In genomic region chr3:33911525-33912322, GRCh38 we compare ENCODE assay signal across 12 cellular contexts.
DNase-seq lines count a peak whose midpoint lies in the region; ATAC-seq, FAIRE-seq and TF ChIP-seq lines count a peak whose summit lies in the region.
"Had no signal": no experiment of that assay in that cellular context is flagged by ENCODE, and none has a peak within 500 bp of the region (broad histone marks: within the 10 kb centered on the region; RNA-seq: fewer than 3 reads in every experiment).

No MANE protein-coding gene starts in this region.

- no peak overlapping the region for H3K4me2 ChIP-seq in PC-3 (ENCODE audit: low read length)
- no peak overlapping the region for H3K4me2 ChIP-seq in OCI-LY7 (ENCODE audit: low read length)

- BruUV-seq in PC-3 (replicated peaks; lab: Mats Ljungman, UMichigan) (no TSS peak), OCI-LY7 (replicated peaks; lab: Mats Ljungman, UMichigan) (no TSS peak)

- no peaks in the 10 kb centered on the region; the same call in 1 of the 2 replicates for H3K9me2 ChIP-seq in PC-3 (replicated peaks; ENCODE audit: low read length)
- H3K9me2 ChIP-seq in OCI-LY7 (ENCODE audit: insufficient read depth, low read length), result no peaks in the 10 kb centered on the region

- H3K9me3 ChIP-seq in PC-3 (ENCODE audit: low read length) (no peaks in the 10 kb centered on the region), OCI-LY7 (ENCODE audit: low read length) (no peaks in the 10 kb centered on the region), left lung (no peaks in the 10 kb centered on the region)
- H3K9me3 ChIP-seq: body of pancreas had no signal

- CTCF ChIA-PET in PC-3 (lab: Charles Lee) (no interaction called here), OCI-LY7 (lab: Charles Lee; ENCODE audit: unreplicated experiment) (no interaction called here)

- H3K27ac ChIP-seq in PC-3 (ENCODE audit: low read length) (no peak overlapping the region), OCI-LY7 (ENCODE audit: low read depth, low read length, poor library complexity, severe bottlenecking) (no peak overlapping the region), left lung (no peak overlapping the region)
- H3K27ac ChIP-seq: body of pancreas had no signal

- H3K4me3 ChIP-seq in PC-3 (ENCODE audit: low read length) (no peak overlapping the region), choroid plexus epithelial cell (ENCODE audit: low read depth, low read length) (no peak overlapping the region), skeletal muscle cell (ENCODE audit: low read depth, low read length) (no peak overlapping the region), OCI-LY7 (ENCODE audit: low read depth, low read length, poor library complexity, severe bottlenecking) (no peak overlapping the region), left lung (no peak overlapping the region)
- H3K4me3 ChIP-seq: body of pancreas had no signal

- no peaks in the 10 kb centered on the region for H3K79me2 ChIP-seq in PC-3 (ENCODE audit: low read length)
- H3K79me2 ChIP-seq in OCI-LY7 (ENCODE audit: insufficient read depth, low read depth, low read length), result no peaks in the 10 kb centered on the region

- intact Hi-C loops in PC-3 (cut with micrococcal nuclease), result no loop called here
- intact Hi-C loops in OCI-LY7 (cut with micrococcal nuclease; ENCODE audit: unreplicated experiment), result no loop called here
- intact Hi-C loops in left lung (cut with DNase I), result no loop called here

- ATAC-seq in PC-3, result peak; percentile 66
- ATAC-seq in left lung, result no peak
- ATAC-seq: body of pancreas had no signal

- H3K27me3 ChIP-seq in PC-3 (ENCODE audit: low read length) (0 out of 2 replicates have a peak, but pooled peaks cover 3% of the 10 kb centered on the region), left lung (no peaks in the 10 kb centered on the region)
- H3K27me3 ChIP-seq: body of pancreas had no signal

- no peak for TF ChIP-seq CTCF in PC-3 (conservative IDR thresholded peaks at IDR 0.05; ENCODE audit: low read depth, low read length)
- TF ChIP-seq CTCF in choroid plexus epithelial cell (conservative IDR thresholded peaks at IDR 0.05; ENCODE audit: low read depth, low read length), result no peak
- TF ChIP-seq CTCF in OCI-LY7 (conservative IDR thresholded peaks at IDR 0.05; ENCODE audit: low read length), result no peak
- no peak for TF ChIP-seq CTCF in left lung (IDR thresholded peaks at IDR 0.05)

- H3K36me3 ChIP-seq in PC-3 (ENCODE audit: low read depth, low read length), result no peaks in the 10 kb centered on the region
- no peaks in the 10 kb centered on the region for H3K36me3 ChIP-seq in OCI-LY7 (ENCODE audit: insufficient read depth, low read length)
- no peaks in the 10 kb centered on the region for H3K36me3 ChIP-seq in left lung

- DNase-seq in H54 (ENCODE audit: insufficient read length, low spot score), result peak; percentile 10
- DNase-seq in PC-3, result peak; percentile 59
- peak; percentile 78 for DNase-seq in choroid plexus epithelial cell (ENCODE audit: low read depth)
- DNase-seq in skeletal muscle cell (ENCODE audit: low read depth), result peak; percentile 19
- DNase-seq in OCI-LY7 (ENCODE audit: low spot score), result no peak
- no peak for DNase-seq in left lung
- DNase-seq in NCI-H2081 treated with DMSO at 0.1 percent for 48 hours (lab: John Stamatoyannopoulos, UW), result no peak
- no peak for DNase-seq in C1 segment of cervical spinal cord (lab: John Stamatoyannopoulos, UW)
- DNase-seq: body of pancreas; DMS53; KG1; stimulated activated CD4-positive, alpha-beta T cell treated with anti-CD3 and anti-CD28 coated beads, Interleukin-4, amount 100 ng/mL, for 1 hour had no signal

- no peak for FAIRE-seq in H54 (lab: Jason Lieb, UNC)

- POLR2A ChIA-PET in PC-3 (lab: Charles Lee; ENCODE audit: unreplicated experiment), result no interaction called here
- POLR2A ChIA-PET in OCI-LY7 (lab: Charles Lee), result interaction anchor here (0.6 to 1.5 kb wide), 4 partner anchors 13 to 378 kb away, joined by 3 to 5 read pairs (median 4); no protein-coding TSS in a partner anchor

- H3F3A ChIP-seq in PC-3 (ENCODE audit: low read length, unreplicated experiment), result no peaks in the 10 kb centered on the region

- TF ChIP-seq POLR2A in H54 (IDR thresholded peaks at IDR 0.05; ENCODE audit: low read depth, low read length), result no peak

- H3K4me1 ChIP-seq in PC-3 (ENCODE audit: insufficient read depth, low read length) (peaks cover 9% of the 10 kb centered on the region), OCI-LY7 (ENCODE audit: insufficient read depth, low read length, poor library complexity, severe bottlenecking) (no peaks in the 10 kb centered on the region), left lung (no peaks in the 10 kb centered on the region)
- H3K4me1 ChIP-seq: body of pancreas had no signal

- H2AFZ ChIP-seq in PC-3 (ENCODE audit: low read length), result no peak overlapping the region
- no peak overlapping the region for H2AFZ ChIP-seq in OCI-LY7 (ENCODE audit: low read length)

- H4K20me1 ChIP-seq in PC-3 (ENCODE audit: low read length) (no peaks in the 10 kb centered on the region), OCI-LY7 (ENCODE audit: insufficient read depth, low read length) (no peaks in the 10 kb centered on the region)

- H3K9ac ChIP-seq in PC-3 (ENCODE audit: low read length), result no peak overlapping the region

Comparison
In these comparisons a context has a peak if more than half of its experiments do, and no peak if none do; other contexts are left out.
1. DNase-seq: peak in H54 (single experiment), PC-3 (single experiment), choroid plexus epithelial cell (single experiment) and skeletal muscle cell (single experiment); none in OCI-LY7 (single experiment), left lung (0 of 2), NCI-H2081 treated with DMSO at 0.1 percent for 48 hours (single experiment) and C1 segment of cervical spinal cord (0 of 14).